In the genomic region with DNA sequence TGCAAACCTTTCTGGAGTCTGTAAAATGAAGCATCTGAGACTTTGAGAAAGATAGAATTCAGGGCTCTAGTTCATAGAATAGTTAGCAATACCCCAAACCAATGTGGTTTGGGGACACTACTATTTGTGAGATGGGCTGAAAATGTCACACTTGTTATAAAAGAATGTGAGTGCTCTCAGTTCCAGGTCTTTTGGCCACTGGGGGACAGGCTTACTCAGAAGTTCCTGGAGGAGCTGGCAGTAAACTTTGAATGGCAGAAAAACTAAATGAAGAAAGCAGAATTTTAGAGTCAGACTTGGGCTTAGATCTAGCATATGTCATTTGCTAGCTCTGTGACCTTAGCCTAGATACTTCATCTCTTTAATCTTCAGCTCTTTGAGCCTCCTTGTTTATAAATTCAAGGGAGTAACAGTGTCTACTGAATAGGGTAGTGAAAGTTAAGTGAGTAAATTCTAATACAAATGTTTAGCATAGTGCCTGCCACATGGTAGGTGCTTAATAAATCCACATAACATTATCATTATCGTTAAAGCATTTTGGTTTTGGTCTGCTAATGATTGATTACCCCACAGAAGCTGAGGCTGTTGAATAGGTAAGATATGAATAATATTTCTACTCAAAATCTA, we compare ENCODE assay signal across 10 cellular contexts. TPM values are rescaled to one million over a fixed set of nuclear protein-coding genes. Genes with fewer than 3 reads are reported as not detected.
DNase-seq lines count a peak whose midpoint lies in the region; ATAC-seq and TF ChIP-seq lines count a peak whose summit lies in the region.
"Had no signal": no experiment of that assay in that cellular context is flagged by ENCODE, and none has a peak within 500 bp of the region (broad histone marks: within the 10 kb centered on the region; RNA-seq: fewer than 3 reads in every experiment).

No MANE protein-coding gene starts in this region.

- H4K20me1 ChIP-seq in H9 (ENCODE audit: control insufficient read depth, insufficient read depth, insufficient read length): no peaks in the 10 kb centered on the region

- H3K9ac ChIP-seq in H9 (ENCODE audit: extremely low read depth, insufficient read length, low read length) (no peak overlapping the region), SK-N-MC (ENCODE audit: insufficient read length) (no peak overlapping the region)

- no peaks in the 10 kb centered on the region for H3K79me1 ChIP-seq in H9 (ENCODE audit: insufficient read depth, low read depth, low read length, poor library complexity, severe bottlenecking)

- no peak overlapping the region for H3K23ac ChIP-seq in H9 (ENCODE audit: insufficient read length, low read depth, low read length)

- no peak overlapping the region for H3K27ac Mint-ChIP-seq in H9

- no peak overlapping the region for H2BK12ac ChIP-seq in H9 (ENCODE audit: insufficient read length, low read depth, low read length)

- no peak overlapping the region for H2BK5ac ChIP-seq in H9 (ENCODE audit: insufficient read length, low read length)

- H3K23me2 ChIP-seq in H9 (ENCODE audit: insufficient read length, low read depth, low read length, poor library complexity, severe bottlenecking): no peaks in the 10 kb centered on the region

- no peaks in the 10 kb centered on the region for H3K79me2 ChIP-seq in H9 (ENCODE audit: insufficient read depth, low read length)

- H3K4me1 ChIP-seq in H9 (ENCODE audit: insufficient read depth, low read length) (peaks cover 10% of the 10 kb centered on the region; the same call in 1 of the 2 replicates), suprapubic skin (no peaks in the 10 kb centered on the region)

- no CpG with 5 or more reads among the region's 1 CpG for WGBS in H9 (ENCODE audit: extremely low coverage, insufficient read length, low lambda C conversion rate)
- 59% methylated on average over 1 of the region's 1 CpG for WGBS in suprapubic skin

- H3K27me3 ChIP-seq in H9 (ENCODE audit: insufficient read depth, low read length) (no peaks in the 10 kb centered on the region), suprapubic skin (no peaks in the 10 kb centered on the region)

- H3K27me3 Mint-ChIP-seq in H9 (ENCODE audit: low read depth): no peaks in the 10 kb centered on the region

- no peaks in the 10 kb centered on the region for H3K36me3 Mint-ChIP-seq in H9 (ENCODE audit: insufficient read depth in 1 of 3, low read depth in 3 of 3)

- ATAC-seq in HG02884 (IDR thresholded peaks at IDR 0.05; ENCODE audit: unreplicated experiment) (no peak), left colon (no peak), HG03139 (IDR thresholded peaks at IDR 0.05; ENCODE audit: unreplicated experiment) (no peak)
- ATAC-seq: left ventricle myocardium superior had no signal

- TF ChIP-seq EP300 in suprapubic skin (IDR thresholded peaks at IDR 0.05): no peak

- no peak overlapping the region for H3K4me3 ChIP-seq in SK-N-MC
- peak overlapping the region; percentile 16 for H3K4me3 ChIP-seq in suprapubic skin

- no peaks in the 10 kb centered on the region for H3K9me3 Mint-ChIP-seq in H9

- peaks cover 6% of the 10 kb centered on the region for H3K36me3 ChIP-seq in SK-N-MC (ENCODE audit: insufficient read depth, low read length)
- H3K36me3 ChIP-seq in suprapubic skin: no peaks in the 10 kb centered on the region

- no peak overlapping the region for H3K18ac ChIP-seq in H9 (ENCODE audit: insufficient read length, low read depth, low read length)

- no peak overlapping the region for H2BK20ac ChIP-seq in H9 (ENCODE audit: low read depth, low read length, poor library complexity, severe bottlenecking)

- H4K8ac ChIP-seq in H9 (replicated peaks; ENCODE audit: insufficient read length, low read depth, low read length): no peak overlapping the region

- H3K4me3 Mint-ChIP-seq in H9: no peak overlapping the region

- H4K91ac ChIP-seq in H9 (ENCODE audit: insufficient read length, low read depth, low read length): no peak overlapping the region

- H3K14ac ChIP-seq in H9 (ENCODE audit: insufficient read depth, low read length): no peak overlapping the region

- intact Hi-C loops in left colon (cut with DNase I, micrococcal nuclease): no loop called here

- no peak overlapping the region for H2BK15ac ChIP-seq in H9 (ENCODE audit: low read depth, low read length)

- H3T11ph ChIP-seq in H9 (ENCODE audit: low read length): no peak overlapping the region

- H3K56ac ChIP-seq in H9 (ENCODE audit: insufficient read length, low read depth, low read length): no peak overlapping the region

- no peak overlapping the region for H2BK120ac ChIP-seq in H9 (ENCODE audit: low read depth, low read length, poor library complexity, severe bottlenecking)

- TF ChIP-seq CTCF in H9 (conservative IDR thresholded peaks at IDR 0.05) (peak; percentile 29; the same call in 2 of the 3 replicates), suprapubic skin (IDR thresholded peaks at IDR 0.05) (no peak)

- H3K9me3 ChIP-seq in H9 (ENCODE audit: control insufficient read depth, low read depth, low read length) (no peaks in the 10 kb centered on the region), SK-N-MC (ENCODE audit: low read depth, low read length) (peaks cover 3% of the 10 kb centered on the region; the same call in 1 of the 2 replicates), suprapubic skin (no peaks in the 10 kb centered on the region)

- no peak overlapping the region for H2AFZ ChIP-seq in H9 (ENCODE audit: low read length)

- no peak overlapping the region for H3K4ac ChIP-seq in H9 (ENCODE audit: low read depth, low read length)

- no peak overlapping the region for H3K27ac ChIP-seq in H9 (ENCODE audit: insufficient read length, low read depth, low read length)
- peak overlapping the region; percentile 15; the same call in 1 of the 2 replicates for H3K27ac ChIP-seq in SK-N-MC
- no peak overlapping the region for H3K27ac ChIP-seq in suprapubic skin

- DNase-seq in H9 (no peak), SK-N-MC (ENCODE audit: low read depth, low spot score) (no peak), fibroblast of peridontal ligament (ENCODE audit: extremely low read depth) (peak; percentile 55), suprapubic skin (ENCODE audit: low spot score in 2 of 2) (no peak), T-helper 1 cell (no peak), left colon (no peak)
- DNase-seq: KG1, left ventricle myocardium superior had no signal

- no peak overlapping the region for H2AK5ac ChIP-seq in H9 (ENCODE audit: insufficient read length, low read length)

- H3K4me2 ChIP-seq in H9 (ENCODE audit: insufficient read depth, insufficient read length, low read length): no peak overlapping the region

- no peak for TF ChIP-seq POLR2A in suprapubic skin (IDR thresholded peaks at IDR 0.05)

- H4K5ac ChIP-seq in H9 (ENCODE audit: insufficient read length, low read depth, low read length): no peak overlapping the region

- H3K4me1 Mint-ChIP-seq in H9: peaks cover 15% of the 10 kb centered on the region in 2 experiments

RNA-seq across cellular contexts. Expression of gene LYVE1, which starts 3.7 kb away (rescaled TPM):
- total RNA-seq in H9 (2021) (not detected in 2 replicates), suprapubic skin (10 to 100 TPM in 2 of 4 donors, 1 to 10 TPM in 2; 3.9 to 17.0 (median 11.1) TPM), left colon (10 to 100 TPM; 31.3 to 39.4 TPM)

RNA-seq across cellular contexts. Expression of gene RNF141, which starts 23.8 kb away (rescaled TPM):
- total RNA-seq in H9 (2021) (23.7 and 24.7 TPM in 2 replicates), suprapubic skin (10 to 100 TPM; 68.2 to 83.4 (median 73.7) TPM), left colon (10 to 100 TPM; 36.5 to 40.4 TPM)
